ENCODE assay signal across 22 cellular contexts in genomic region chr10:66927271-66927950, GRCh38. TPM values are rescaled to one million over a fixed set of nuclear protein-coding genes. Genes with fewer than 3 reads are reported as not detected.
DNase-seq lines count a peak whose midpoint lies in the region; ATAC-seq, FAIRE-seq and TF ChIP-seq lines count a peak whose summit lies in the region.
"Had no signal": no experiment of that assay in that cellular context is flagged by ENCODE, and none has a peak within 500 bp of the region (broad histone marks: within the 10 kb centered on the region; RNA-seq: fewer than 3 reads in every experiment).

No MANE protein-coding gene starts in this region.

- H3K4me2 ChIP-seq in SK-N-SH (peak overlapping the region; percentile 46; the same call in 1 of the 2 replicates), endothelial cell of umbilical vein (ENCODE audit: insufficient read depth, low read length) (no peak overlapping the region)
- H3K4me2 ChIP-seq: BLaER1 treated with 17β-estradiol and CSF1 and Interleukin-3, amounts not matched to agents 10 nM and 100 nM had no signal

- dilution Hi-C loops in endothelial cell of umbilical vein (cut with MboI; ENCODE audit: extremely low pct_ligation_motif_present, low sequenced_read_pairs) = no loop called here

- no peak for FAIRE-seq in endothelial cell of umbilical vein (lab: Jason Lieb, UNC)

- no peaks in the 10 kb centered on the region for H3K79me2 ChIP-seq in SK-N-SH (ENCODE audit: insufficient read depth)
- no peaks in the 10 kb centered on the region for H3K79me2 ChIP-seq in endothelial cell of umbilical vein (ENCODE audit: control insufficient read depth, insufficient read depth, low read length)

- TF ChIP-seq CTCF in SK-N-SH (IDR thresholded peaks at IDR 0.05) (no peak), endothelial cell of umbilical vein (IDR thresholded peaks at IDR 0.05; ENCODE audit: extremely low read depth in 1 of 2, insufficient read depth in 1 of 2, low read depth in 1 of 2, low read length in 2 of 2) (no peak), nephron progenitor cell (IDR thresholded peaks at IDR 0.05) (no peak), suprapubic skin (IDR thresholded peaks at IDR 0.05) (no peak)

- no peak for TF ChIP-seq RAD21 in SK-N-SH (IDR thresholded peaks at IDR 0.05; ENCODE audit: low read length)

- no TSS peak for BruUV-seq in endothelial cell of umbilical vein (replicated peaks; lab: Mats Ljungman, UMichigan)

- H2AFZ ChIP-seq in SK-N-SH (ENCODE audit: low read depth) (no peak overlapping the region), endothelial cell of umbilical vein (ENCODE audit: low read depth, low read length) (no peak overlapping the region)

- no peaks in the 10 kb centered on the region for H3K9me2 ChIP-seq in SK-N-SH

- intact Hi-C loops in endothelial cell of umbilical vein (cut with micrococcal nuclease) = no loop called here

- no peaks in the 10 kb centered on the region for H3K9me1 ChIP-seq in endothelial cell of umbilical vein (replicated peaks; ENCODE audit: control insufficient read depth, extremely low read depth, insufficient read depth, low read length)

- CTCF ChIA-PET in SK-N-SH (lab: Yijun Ruan, JAX) (interaction anchor here (0.8 to 1.4 kb wide), 2 partner anchors 9 to 11 kb away, joined by 3 to 4 read pairs; no protein-coding TSS in a partner anchor), endothelial cell of umbilical vein (lab: Charles Lee) (interaction anchor here (1.9 kb wide), 1 partner anchor 594 kb away, joined by 7 read pairs; no protein-coding TSS in a partner anchor)

- no peak overlapping the region for H3K27ac ChIP-seq in SK-N-SH (ENCODE audit: low read depth in 2 of 2, low read length in 1 of 2)
- no peak overlapping the region for H3K27ac ChIP-seq in endothelial cell of umbilical vein (ENCODE audit: insufficient read depth, low read depth, low read length)
- H3K27ac ChIP-seq in suprapubic skin = no peak overlapping the region
- H3K27ac ChIP-seq: 22Rv1; BLaER1 treated with 17β-estradiol and CSF1 and Interleukin-3, amounts not matched to agents 10 nM and 100 nM; transverse colon; VCaP had no signal

- no peak for DNase-seq in SK-N-SH
- no peak for DNase-seq in endothelial cell of umbilical vein (ENCODE audit: low read depth, low spot score)
- no peak for DNase-seq in nephron progenitor cell
- DNase-seq in suprapubic skin (ENCODE audit: low spot score in 2 of 2) = no peak
- DNase-seq in ecto neural progenitor cell (ENCODE audit: low spot score) = no peak
- DNase-seq in activated gamma-delta T cell (lab: John Stamatoyannopoulos, UW) = no peak
- DNase-seq: activated CD4-positive, alpha-beta memory T cell treated with anti-CD3 and anti-CD28 coated beads, Interleukin-2, amount 10 ng/mL, durations not matched to agents 7 days and 5 days; activated T-cell treated with anti-CD3 and anti-CD28 coated beads, Interleukin-2, amount 50 U/mL, for 48 hours; DMS 273 treated with DMSO at 0.1 percent for 48 hours; effector memory CD8-positive, alpha-beta T cell; immature natural killer cell; mesenchymal stem cell; NCI-H1048; transverse colon had no signal

- no peak overlapping the region; a peak in 1 of 4 replicates for H3K4me3 ChIP-seq in SK-N-SH (ENCODE audit: low read depth in 2 of 2, low read length in 1 of 2)
- H3K4me3 ChIP-seq in endothelial cell of umbilical vein (replicated peaks in 1 of 3; ENCODE audit: insufficient read depth in 1 of 3, low read depth in 1 of 3, low read length in 3 of 3) = no peak overlapping the region
- peak overlapping the region; percentile 23 for H3K4me3 ChIP-seq in suprapubic skin
- H3K4me3 ChIP-seq: BLaER1 treated with 17β-estradiol and CSF1 and Interleukin-3, amounts not matched to agents 10 nM and 100 nM; transverse colon had no signal

- ATAC-seq in SK-N-SH treated with all-trans-retinoic acid at 6 μM for 48 hours (no peak), HG03342 (IDR thresholded peaks at IDR 0.05; ENCODE audit: unreplicated experiment) (no peak)
- ATAC-seq: effector memory CD8-positive, alpha-beta T cell had no signal

- POLR2A ChIA-PET in SK-N-SH (lab: Yijun Ruan, JAX) (no interaction called here), endothelial cell of umbilical vein (lab: Charles Lee) (no interaction called here)

- H3K4me3 Mint-ChIP-seq in nephron progenitor cell = peak overlapping the region; percentile 80
- H3K4me3 Mint-ChIP-seq: activated CD4-positive, alpha-beta memory T cell treated with anti-CD3 and anti-CD28 coated beads, Interleukin-2, amount 10 ng/mL, durations not matched to agents 7 days and 5 days; activated naive CD8-positive, alpha-beta T cell; effector memory CD8-positive, alpha-beta T cell; IgD-negative memory B cell; immature natural killer cell had no signal

- 15% methylated on average over 6 of the region's 11 CpGs for WGBS in SK-N-SH (ENCODE audit: low lambda C conversion rate)
- 79% methylated on average over 11 of the region's 11 CpGs for WGBS in suprapubic skin

- H3K4me1 Mint-ChIP-seq in nephron progenitor cell = peaks cover 30% of the 10 kb centered on the region
- H3K4me1 Mint-ChIP-seq: activated CD4-positive, alpha-beta memory T cell treated with anti-CD3 and anti-CD28 coated beads, Interleukin-2, amount 10 ng/mL, durations not matched to agents 7 days and 5 days; IgD-negative memory B cell; immature natural killer cell had no signal

- no peak overlapping the region for H3K27ac Mint-ChIP-seq in nephron progenitor cell
- H3K27ac Mint-ChIP-seq: activated CD4-positive, alpha-beta memory T cell treated with anti-CD3 and anti-CD28 coated beads, Interleukin-2, amount 10 ng/mL, durations not matched to agents 7 days and 5 days; activated naive CD8-positive, alpha-beta T cell; effector memory CD8-positive, alpha-beta T cell; IgD-negative memory B cell; immature natural killer cell had no signal

- H3K4me1 ChIP-seq in SK-N-SH (ENCODE audit: control insufficient read depth in 1 of 2, insufficient read depth in 2 of 2, low read depth in 1 of 2, low read length in 1 of 2) (peaks cover 0 to 8% of the 10 kb centered on the region in 2 experiments; a peak in 1 of 4 replicates), endothelial cell of umbilical vein (ENCODE audit: control insufficient read depth, extremely low read depth, insufficient read depth, low read length) (no peaks in the 10 kb centered on the region), suprapubic skin (peaks cover 16% of the 10 kb centered on the region)

- no peaks in the 10 kb centered on the region for H3K9me3 Mint-ChIP-seq in nephron progenitor cell
- H3K9me3 Mint-ChIP-seq: activated CD4-positive, alpha-beta memory T cell treated with anti-CD3 and anti-CD28 coated beads, Interleukin-2, amount 10 ng/mL, durations not matched to agents 7 days and 5 days; IgD-negative memory B cell had no signal

- H3K9me3 ChIP-seq in SK-N-SH (no peaks in the 10 kb centered on the region), endothelial cell of umbilical vein (replicated peaks; ENCODE audit: control insufficient read depth, insufficient read depth, low read length) (no peaks in the 10 kb centered on the region), suprapubic skin (no peaks in the 10 kb centered on the region)
- H3K9me3 ChIP-seq: BLaER1 treated with 17β-estradiol and CSF1 and Interleukin-3, amounts not matched to agents 10 nM and 100 nM; transverse colon had no signal

- H3K27me3 ChIP-seq in SK-N-SH (ENCODE audit: insufficient read depth) (peaks cover 31% of the 10 kb centered on the region), endothelial cell of umbilical vein (ENCODE audit: control insufficient read depth in 2 of 2, insufficient read depth in 2 of 2, low read length in 2 of 2) (peaks cover 25 to 28% of the 10 kb centered on the region in 2 experiments), suprapubic skin (peaks cover 49% of the 10 kb centered on the region)

- TF ChIP-seq POLR2A in endothelial cell of umbilical vein (IDR thresholded peaks at IDR 0.05; ENCODE audit: low read depth, low read length) (no peak), suprapubic skin (IDR thresholded peaks at IDR 0.05) (no peak)

- H3K9ac ChIP-seq in SK-N-SH (no peak overlapping the region), endothelial cell of umbilical vein (replicated peaks; ENCODE audit: extremely low read depth, insufficient read depth, low read length) (no peak overlapping the region)
- H3K9ac ChIP-seq: BLaER1 treated with 17β-estradiol and CSF1 and Interleukin-3, amounts not matched to agents 10 nM and 100 nM had no signal

- peaks cover 50% of the 10 kb centered on the region for H3K27me3 Mint-ChIP-seq in nephron progenitor cell (ENCODE audit: low read depth, poor library complexity)

- no peaks in the 10 kb centered on the region for H3K36me3 ChIP-seq in SK-N-SH (replicated peaks in 1 of 2; ENCODE audit: control insufficient read depth in 1 of 2, insufficient read depth in 2 of 2, low read length in 1 of 2)
- H3K36me3 ChIP-seq in endothelial cell of umbilical vein (ENCODE audit: control insufficient read depth in 2 of 2, extremely low read depth in 1 of 2, insufficient read depth in 2 of 2, low read length in 2 of 2) = no peaks in the 10 kb centered on the region
- no peaks in the 10 kb centered on the region for H3K36me3 ChIP-seq in suprapubic skin
- H3K36me3 ChIP-seq: BLaER1 treated with 17β-estradiol and CSF1 and Interleukin-3, amounts not matched to agents 10 nM and 100 nM; transverse colon had no signal

- H3K36me3 Mint-ChIP-seq in nephron progenitor cell (ENCODE audit: low read depth) = no peaks in the 10 kb centered on the region
- H3K36me3 Mint-ChIP-seq: activated naive CD8-positive, alpha-beta T cell; IgD-negative memory B cell; immature natural killer cell had no signal

- no peaks in the 10 kb centered on the region for H3F3A ChIP-seq in SK-N-SH (replicated peaks; ENCODE audit: insufficient read depth)

- no peak for TF ChIP-seq EP300 in SK-N-SH (IDR thresholded peaks at IDR 0.05; ENCODE audit: borderline replicate concordance in 1 of 2, low read depth in 1 of 2, low read length in 1 of 2)
- TF ChIP-seq EP300 in suprapubic skin (IDR thresholded peaks at IDR 0.05) = no peak

- H4K20me1 ChIP-seq in SK-N-SH (ENCODE audit: insufficient read depth) (no peaks in the 10 kb centered on the region), endothelial cell of umbilical vein (replicated peaks; ENCODE audit: control insufficient read depth, extremely low read depth, insufficient read depth, low read length) (no peaks in the 10 kb centered on the region)
- H4K20me1 ChIP-seq: BLaER1 treated with 17β-estradiol and CSF1 and Interleukin-3, amounts not matched to agents 10 nM and 100 nM had no signal

RNA-seq across cellular contexts. Expression of gene LRRTM3, which starts 1.6 kb away (rescaled TPM):
- polyA plus RNA-seq in SK-N-SH (2012; rRNA removed) (not detected in 2 replicates), endothelial cell of umbilical vein (not detected in 2 replicates)
- polyA plus RNA-seq in SK-N-SH (2012; cell fraction: cytosol; rRNA removed) = not detected in 2 replicates
- 0.01 TPM in 1 of 2 replicates, not detected in the other for polyA plus RNA-seq in SK-N-SH (2012; cell fraction: nucleus; rRNA removed)
- total RNA-seq in endothelial cell of umbilical vein (not detected in 2 replicates), suprapubic skin (not detected)
- polyA plus RNA-seq in endothelial cell of umbilical vein (2011; cell fraction: cytosol; rRNA removed) = not detected in 2 replicates
- polyA plus RNA-seq in endothelial cell of umbilical vein (2011; cell fraction: nucleus; rRNA removed) = not detected in 2 replicates
- polyA plus RNA-seq in endothelial cell of umbilical vein (2012) = not detected in 2 replicates
- not detected in 2 replicates for polyA minus RNA-seq in endothelial cell of umbilical vein
- polyA minus RNA-seq in endothelial cell of umbilical vein (2011; cell fraction: cytosol; rRNA and poly(A)+ RNA removed) = not detected
- not detected in 2 replicates for polyA minus RNA-seq in endothelial cell of umbilical vein (2011; cell fraction: nucleus; rRNA and poly(A)+ RNA removed)
- total RNA-seq: activated CD4-positive, alpha-beta memory T cell treated with anti-CD3 and anti-CD28 coated beads, Interleukin-2, amount 10 ng/mL, durations not matched to agents 7 days and 5 days; cardiac septum; transverse colon had no signal
- polyA plus RNA-seq: IgD-negative memory B cell, immature natural killer cell had no signal
